Comparison of ENCODE assay signal across 1 cellular context in the genomic region with DNA sequence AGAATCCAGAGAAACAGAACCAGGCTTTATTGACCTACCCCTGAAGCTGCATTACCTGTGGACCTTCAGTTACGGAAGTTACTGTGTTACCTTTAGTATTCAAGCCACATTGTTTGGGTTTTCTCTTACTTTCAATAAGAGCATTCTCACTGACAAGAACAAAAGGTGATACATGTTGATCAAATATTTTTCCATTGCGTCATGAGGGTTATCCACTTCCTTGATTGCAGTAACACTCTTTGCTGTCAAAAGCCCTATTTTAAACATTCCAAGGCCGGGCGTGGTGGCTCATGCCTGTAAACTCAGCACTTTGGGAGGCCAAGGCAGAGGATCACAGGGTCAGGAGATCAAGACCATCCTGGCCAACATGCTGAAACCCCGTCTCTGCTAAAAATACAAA.
TF ChIP-seq lines count a peak whose summit lies in the region.

No MANE protein-coding gene starts in this region.

TF ChIP-seq in IMR-90, 13 proteins besides CTCF, POLR2A, EP300 and RAD21:
- TF ChIP-seq CEBPB (IDR thresholded peaks at IDR 0.05; ENCODE audit: low read depth, low read length), result peak; percentile 25; the same call in 1 of the 2 replicates
- no peak for TF ChIP-seq MAFK (IDR thresholded peaks at IDR 0.05; ENCODE audit: low read depth, low read length)
- TF ChIP-seq SMC3 (IDR thresholded peaks at IDR 0.05; ENCODE audit: low read depth, low read length), result no peak
